27 cellular contexts compared by ENCODE assay signal in the genomic region with DNA sequence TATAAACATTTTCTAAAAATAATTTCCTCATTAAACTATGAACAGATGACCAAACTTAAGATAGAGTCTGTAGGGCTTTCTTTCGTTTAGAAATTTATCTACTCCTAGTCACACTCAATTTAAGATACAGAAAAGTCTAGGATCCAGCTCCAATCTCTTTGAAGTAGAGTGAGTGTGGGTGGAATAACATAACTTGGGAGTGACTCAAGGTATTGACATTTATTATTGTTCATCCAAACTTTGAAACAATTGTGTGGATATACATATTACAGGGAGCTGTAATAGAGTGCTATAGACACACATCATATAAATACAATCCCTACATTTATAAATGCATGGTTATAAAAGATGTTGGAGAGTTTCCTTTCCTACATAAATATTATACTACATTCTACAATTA.
DNase-seq lines count a peak whose midpoint lies in the region; FAIRE-seq and TF ChIP-seq lines count a peak whose summit lies in the region.
"Had no signal": no experiment of that assay in that cellular context is flagged by ENCODE, and none has a peak within 500 bp of the region (broad histone marks: within the 10 kb centered on the region; RNA-seq: fewer than 3 reads in every experiment).

No MANE protein-coding gene starts in this region.

- no peaks in the 10 kb centered on the region for H3K27me3 ChIP-seq in ovary

- WGBS in ovary, 3 donors: 15 to 29% (median 15%) methylated on average over 1 of the region's 1 CpG

- TF ChIP-seq EP300 in ovary (IDR thresholded peaks at IDR 0.05): no peak

- no peak for TF ChIP-seq CTCF in epithelial cell of esophagus (IDR thresholded peaks at IDR 0.05; ENCODE audit: insufficient read depth, low read depth, low read length, missing control alignments)
- TF ChIP-seq CTCF in CD14-positive monocyte (IDR thresholded peaks at IDR 0.05): no peak
- TF ChIP-seq CTCF in ovary (IDR thresholded peaks at IDR 0.05): no peak

- no peak overlapping the region for H3K4me3 Mint-ChIP-seq in CD14-positive monocyte
- H3K4me3 Mint-ChIP-seq: CD8-positive, alpha-beta T cell had no signal

- H3K36me3 ChIP-seq in ovary: no peaks in the 10 kb centered on the region
- H3K36me3 ChIP-seq: HAP-1 had no signal

- H3K9me3 ChIP-seq in ovary: no peaks in the 10 kb centered on the region
- H3K9me3 ChIP-seq: A549, HAP-1 had no signal

- no peak for FAIRE-seq in urothelium cell line (lab: Jason Lieb, UNC)
- FAIRE-seq: A549, GM12891, HepG2 had no signal

- H3K4me1 Mint-ChIP-seq in CD14-positive monocyte: no peaks in the 10 kb centered on the region

- intact Hi-C loops in CD14-positive monocyte (cut with micrococcal nuclease): no loop called here
- intact Hi-C loops in ovary (cut with DNase I): no loop called here

- TF ChIP-seq POLR2A in ovary (IDR thresholded peaks at IDR 0.05): no peak

- H3K27ac ChIP-seq in ovary: no peak overlapping the region
- H3K27ac ChIP-seq: A549, HL-60 had no signal

- H3K27me3 Mint-ChIP-seq in CD14-positive monocyte (ENCODE audit: low read depth in 3 of 3): no peaks in the 10 kb centered on the region

- H3K36me3 Mint-ChIP-seq in CD14-positive monocyte: no peaks in the 10 kb centered on the region
- H3K36me3 Mint-ChIP-seq: CD8-positive, alpha-beta T cell had no signal

- H3K4me1 ChIP-seq in ovary (ENCODE audit: insufficient read depth): no peaks in the 10 kb centered on the region
- H3K4me1 ChIP-seq: A549, HAP-1 had no signal

- H3K27ac Mint-ChIP-seq in CD14-positive monocyte: no peak overlapping the region
- H3K27ac Mint-ChIP-seq: CD8-positive, alpha-beta T cell had no signal

- DNase-seq in NCI-H69 (lab: John Stamatoyannopoulos, UW) (peak; percentile 22), SW480 (ENCODE audit: low spot score) (peak; percentile 67), epithelial cell of esophagus (ENCODE audit: low read depth) (peak; percentile 45), urothelium cell line (ENCODE audit: low spot score) (peak; percentile 4), CD14-positive monocyte (ENCODE audit: low spot score) (no peak), ovary (no peak), COLO829 (ENCODE audit: low spot score) (no peak)
- DNase-seq: AML-193; C1 segment of cervical spinal cord; CD8-positive, alpha-beta T cell; DMS79 treated with DMSO at 0.1 percent for 48 hours; GF-D8; GOT3; NCI-H1092; NCI-H1417 treated with DMSO at 0.1 percent for 48 hours; NCI-H1694 treated with DMSO at 0.1 percent for 48 hours; NCI-H2081 treated with DMSO at 0.1 percent for 48 hours; NCI-H2171; NCI-H345; NCI-H510A treated with DMSO at 0.1 percent for 48 hours; NCI-H774; SHP77 had no signal

- peaks cover 0 to 4% (median 0%) of the 10 kb centered on the region in 7 donors for H3K9me3 Mint-ChIP-seq in CD14-positive monocyte

- H3K4me3 ChIP-seq in epithelial cell of esophagus (ENCODE audit: low read length) (no peak overlapping the region), ovary (no peak overlapping the region)
- H3K4me3 ChIP-seq: A549, HAP-1 had no signal

Comparison
In these comparisons a context has a peak if more than half of its experiments do, and no peak if none do; other contexts are left out.
1. DNase-seq: peak in NCI-H69 (single experiment), SW480 (single experiment), epithelial cell of esophagus (single experiment) and urothelium cell line (single experiment); none in CD14-positive monocyte (single experiment), ovary (0 of 5) and COLO829 (single experiment).